Comparison of ENCODE assay signal across 10 cellular contexts in the genomic region with DNA sequence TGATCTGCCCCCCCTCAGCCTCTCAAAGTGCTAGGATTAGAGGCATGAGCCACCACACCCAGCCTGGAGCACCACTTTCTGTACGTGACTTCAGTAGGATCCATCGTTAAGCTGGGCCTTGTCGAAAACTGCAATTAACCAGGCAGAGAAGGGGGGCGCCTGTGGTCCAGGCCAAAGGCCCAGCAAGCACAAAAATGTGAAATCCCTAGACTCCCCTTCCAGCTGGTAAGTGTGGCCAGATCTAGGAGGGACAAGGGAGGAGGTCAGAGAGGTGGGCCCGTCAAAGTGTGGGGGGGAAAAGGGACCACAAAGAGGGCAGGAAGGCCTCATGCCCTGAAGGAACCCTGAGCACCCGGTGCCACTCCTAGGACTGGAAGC. TPM values are rescaled to one million over a fixed set of nuclear protein-coding genes. Genes with fewer than 3 reads are reported as not detected.
DNase-seq lines count a peak whose midpoint lies in the region; ATAC-seq, FAIRE-seq and TF ChIP-seq lines count a peak whose summit lies in the region.
"Had no signal": no experiment of that assay in that cellular context is flagged by ENCODE, and none has a peak within 500 bp of the region (broad histone marks: within the 10 kb centered on the region; RNA-seq: fewer than 3 reads in every experiment).

No MANE protein-coding gene starts in this region.

- H4K5ac ChIP-seq in IMR-90 (ENCODE audit: low read depth, low read length) = no peak overlapping the region

- no peak overlapping the region for H3K23ac ChIP-seq in IMR-90 (ENCODE audit: low read depth, low read length)

- H3K4me1 ChIP-seq in IMR-90 (ENCODE audit: control insufficient read depth, insufficient read depth, low read length) = no peaks in the 10 kb centered on the region
- H3K4me1 ChIP-seq in psoas muscle = peaks cover 6% of the 10 kb centered on the region
- H3K4me1 ChIP-seq in small intestine (ENCODE audit: control insufficient read depth in 2 of 2, insufficient read depth in 1 of 2, low read depth in 1 of 2, low read length in 1 of 2) = peaks cover 0 to 5% of the 10 kb centered on the region in 2 donors

- peak overlapping the region; percentile 77 for H2AFZ ChIP-seq in IMR-90 (replicated peaks; ENCODE audit: low read length, poor library complexity)

- no peak overlapping the region for H3K14ac ChIP-seq in IMR-90 (replicated peaks; ENCODE audit: low read depth, low read length)

- no peak for TF ChIP-seq CTCF in CD4-positive, alpha-beta T cell (IDR thresholded peaks at IDR 0.05)
- TF ChIP-seq CTCF in IMR-90 (conservative IDR thresholded peaks at IDR 0.05; ENCODE audit: low read depth, low read length) (no peak), glutamatergic neuron (IDR thresholded peaks at IDR 0.05; ENCODE audit: partially characterized antibody, unreplicated experiment) (no peak), psoas muscle (IDR thresholded peaks at IDR 0.05) (no peak)

- 33% methylated on average over 1 of the region's 6 CpGs; no CpG with 5 or more reads in 1 of the 2 experiments for WGBS in IMR-90 (ENCODE audit: extremely low coverage in 2 of 2, insufficient read length in 1 of 2), 2 experiments
- 84% methylated on average over 6 of the region's 6 CpGs for WGBS in psoas muscle, 3 donors
- WGBS in small intestine, 3 donors = 77 to 90% (median 85%) methylated on average over 6 of the region's 6 CpGs

- H3K4me3 Mint-ChIP-seq in CD4-positive, alpha-beta T cell = peak overlapping the region; percentile 20
- peak overlapping the region; percentile 87 for H3K4me3 Mint-ChIP-seq in glutamatergic neuron (ENCODE audit: unreplicated experiment)

- no peak for ATAC-seq in CD4-positive, alpha-beta T cell (ENCODE audit: poor library complexity)
- ATAC-seq in IMR-90 (ENCODE audit: low read depth) (no peak), psoas muscle (no peak), HG03442 (IDR thresholded peaks at IDR 0.05; ENCODE audit: unreplicated experiment) (no peak), HG03439 (IDR thresholded peaks at IDR 0.05; ENCODE audit: unreplicated experiment) (no peak)

- H2AK5ac ChIP-seq in IMR-90 (ENCODE audit: low read depth, low read length) = peak overlapping the region; percentile 60; the same call in 1 of the 2 replicates

- H3K4ac ChIP-seq in IMR-90 (ENCODE audit: low read depth, low read length) = no peak overlapping the region

- H3K27me3 ChIP-seq in CD4-positive, alpha-beta T cell (ENCODE audit: control insufficient read depth, insufficient read depth, low read length) = no peaks in the 10 kb centered on the region
- H3K27me3 ChIP-seq in IMR-90 (ENCODE audit: control insufficient read depth, insufficient read depth, low read length) = no peaks in the 10 kb centered on the region
- no peaks in the 10 kb centered on the region for H3K27me3 ChIP-seq in psoas muscle (ENCODE audit: insufficient read depth in 3 of 3, low read length in 2 of 3)
- H3K27me3 ChIP-seq in small intestine (ENCODE audit: control insufficient read depth in 2 of 2, insufficient read depth in 2 of 2, low read length in 2 of 2) = no peaks in the 10 kb centered on the region
- H3K27me3 ChIP-seq: MG63 had no signal

- DNase-seq in CD4-positive, alpha-beta T cell = peak in 1 of 10 experiments; percentile 35
- no peak for DNase-seq in IMR-90
- DNase-seq in glutamatergic neuron = no peak
- DNase-seq in psoas muscle = no peak
- DNase-seq in small intestine = no peak
- DNase-seq in dedifferentiated amniotic fluid mesenchymal stem cell (ENCODE audit: extremely low spot score) = no peak

- H3K9ac ChIP-seq in IMR-90 (ENCODE audit: low read depth, low read length) = no peak overlapping the region

- peaks cover 45% of the 10 kb centered on the region for H3K36me3 ChIP-seq in IMR-90 (ENCODE audit: control insufficient read depth, insufficient read depth, low read length)
- peaks cover 4 to 96% of the 10 kb centered on the region in 2 donors for H3K36me3 ChIP-seq in psoas muscle (ENCODE audit: insufficient read depth in 1 of 2, low read depth in 1 of 2)
- peaks cover 22% of the 10 kb centered on the region in 2 donors for H3K36me3 ChIP-seq in small intestine (ENCODE audit: control insufficient read depth in 2 of 2, insufficient read depth in 2 of 2, low read length in 2 of 2)

- H2AK9ac ChIP-seq in IMR-90 (replicated peaks; ENCODE audit: low read depth, low read length, poor library complexity) = peak overlapping the region; percentile 78

- POLR2A ChIA-PET in CD4-positive, alpha-beta T cell (lab: Charles Lee) = interaction anchor here (0.7 to 3.9 kb wide), 11 partner anchors 12 to 737 kb away, joined by 3 to 33 read pairs (median 12); a partner anchor contains a TSS
- POLR2A ChIA-PET in IMR-90 (lab: Charles Lee; ENCODE audit: unreplicated experiment) = no interaction called here

- peak overlapping the region; percentile 92 for H3K27ac Mint-ChIP-seq in CD4-positive, alpha-beta T cell
- H3K27ac Mint-ChIP-seq in glutamatergic neuron (ENCODE audit: unreplicated experiment) = no peak overlapping the region

- peaks cover 19% of the 10 kb centered on the region; the same call in 1 of the 2 replicates for H4K20me1 ChIP-seq in IMR-90 (ENCODE audit: insufficient read depth, low read length)

- no peak overlapping the region for H3K18ac ChIP-seq in IMR-90 (ENCODE audit: low read depth, low read length)

- TF ChIP-seq RAD21 in IMR-90 (IDR thresholded peaks at IDR 0.05; ENCODE audit: low read length) = no peak

- no peaks in the 10 kb centered on the region for H3K9me3 ChIP-seq in CD4-positive, alpha-beta T cell (ENCODE audit: control insufficient read depth, low read length)
- H3K9me3 ChIP-seq in IMR-90 (ENCODE audit: control insufficient read depth, insufficient read depth, low read length) (no peaks in the 10 kb centered on the region; the same call in 1 of the 2 replicates), psoas muscle (no peaks in the 10 kb centered on the region), small intestine (ENCODE audit: control insufficient read depth, low read depth) (no peaks in the 10 kb centered on the region)
- H3K9me3 ChIP-seq: MG63 had no signal

- no peak overlapping the region for H4K8ac ChIP-seq in IMR-90 (ENCODE audit: low read depth in 2 of 2, low read length in 2 of 2)

- CTCF ChIA-PET in CD4-positive, alpha-beta T cell (lab: Charles Lee) = interaction anchor here (0.6 to 11.4 kb wide), 6 partner anchors 10 to 269 kb away, joined by 3 to 93 read pairs (median 22); a partner anchor contains a TSS
- CTCF ChIA-PET in IMR-90 (lab: Yijun Ruan, JAX) = interaction anchor here (0.6 to 1.0 kb wide), 2 partner anchors 9 to 54 kb away, joined by 7 read pairs; no protein-coding TSS in a partner anchor

- H3K4me1 Mint-ChIP-seq in CD4-positive, alpha-beta T cell (ENCODE audit: low read depth) = peaks cover 33% of the 10 kb centered on the region
- H3K4me1 Mint-ChIP-seq in glutamatergic neuron (ENCODE audit: low read depth, unreplicated experiment) = no peaks in the 10 kb centered on the region

- no peak overlapping the region for H3K4me3 ChIP-seq in IMR-90 (ENCODE audit: insufficient read depth, low read depth, low read length)
- no peak overlapping the region for H3K4me3 ChIP-seq in psoas muscle
- H3K4me3 ChIP-seq in small intestine (ENCODE audit: low read depth in 1 of 2, low read length in 2 of 2) = no peak overlapping the region
- H3K4me3 ChIP-seq: MG63 had no signal

- no peak overlapping the region for H3K56ac ChIP-seq in IMR-90 (ENCODE audit: extremely low read depth, insufficient read depth, low read length)

- BruUV-seq in IMR-90 (replicated peaks; lab: Mats Ljungman, UMichigan) = no TSS peak

- TF ChIP-seq POLR2A in IMR-90 (IDR thresholded peaks at IDR 0.05; ENCODE audit: low read depth, low read length) = no peak

- intact Hi-C loops in CD4-positive, alpha-beta T cell (cut with DNase I, micrococcal nuclease) = no loop called here
- intact Hi-C loops in IMR-90 (cut with micrococcal nuclease) (no loop called here), psoas muscle (cut with DNase I) (loop anchor here in 1 of 2 donors (5.0 kb wide), 2 partner anchors 43 to 263 kb away; no protein-coding TSS in a partner anchor)

- H2BK15ac ChIP-seq in IMR-90 (ENCODE audit: low read depth, low read length) = no peak overlapping the region

- H3K27ac ChIP-seq in CD4-positive, alpha-beta T cell (ENCODE audit: low read depth, low read length) = peak overlapping the region; percentile 53
- H3K27ac ChIP-seq in IMR-90 (ENCODE audit: insufficient read depth, low read length) (no peak overlapping the region), psoas muscle (peak overlapping the region; percentile 66), small intestine (ENCODE audit: low read depth in 1 of 2, low read length in 1 of 2) (peak overlapping the region in 1 of 2 donors; percentile 57)

- H3K9me3 Mint-ChIP-seq in CD4-positive, alpha-beta T cell = no peaks in the 10 kb centered on the region
- H3K9me3 Mint-ChIP-seq in glutamatergic neuron (ENCODE audit: unreplicated experiment) = peaks cover 3% of the 10 kb centered on the region
- H3K9me3 Mint-ChIP-seq: T-cell had no signal

- peaks cover 0 to 12% of the 10 kb centered on the region in 2 experiments; a peak in 2 of 4 replicates for H3K79me1 ChIP-seq in IMR-90 (ENCODE audit: low read depth in 1 of 2, low read length in 2 of 2)

- H3K36me3 Mint-ChIP-seq in CD4-positive, alpha-beta T cell (ENCODE audit: low read depth) = peaks cover 97% of the 10 kb centered on the region
- H3K36me3 Mint-ChIP-seq in glutamatergic neuron (ENCODE audit: unreplicated experiment) = no peaks in the 10 kb centered on the region

- H4K91ac ChIP-seq in IMR-90 (ENCODE audit: insufficient read depth, low read depth, low read length) = no peak overlapping the region

- dilution Hi-C loops in IMR-90 (cut with HindIII; ENCODE audit: low sequenced_read_pairs, unreplicated experiment) = no loop called here

- no peak for FAIRE-seq in small intestine (lab: Jason Lieb, UNC)

- H3K4me2 ChIP-seq in IMR-90 (ENCODE audit: low read depth, low read length) = no peak overlapping the region

- H2BK20ac ChIP-seq in IMR-90 (ENCODE audit: low read depth, low read length) = no peak overlapping the region

- no peak overlapping the region for H2BK5ac ChIP-seq in IMR-90 (ENCODE audit: low read depth, low read length, poor library complexity, severe bottlenecking)

- no peak overlapping the region for H2BK120ac ChIP-seq in IMR-90 (ENCODE audit: low read depth, low read length)

- H3K27me3 Mint-ChIP-seq in CD4-positive, alpha-beta T cell = no peaks in the 10 kb centered on the region
- H3K27me3 Mint-ChIP-seq in glutamatergic neuron (ENCODE audit: unreplicated experiment) = peaks cover 2% of the 10 kb centered on the region
- H3K27me3 Mint-ChIP-seq: T-cell had no signal

- peaks cover 6% of the 10 kb centered on the region; the same call in 1 of the 2 replicates for H3K9me1 ChIP-seq in IMR-90 (ENCODE audit: insufficient read depth, low read length)

- in situ Hi-C loops in IMR-90 (cut with MboI; ENCODE audit: low sequenced_read_pairs) = no loop called here

RNA-seq across cellular contexts. Expression of a gene that starts 13.8 kb away (rescaled TPM):
- 100 to 1,000 TPM; 296 to 299 TPM for total RNA-seq in CD4-positive, alpha-beta T cell
- total RNA-seq in IMR-90 (2012; rRNA removed) (77.5 and 83.0 TPM in 2 replicates), glutamatergic neuron (ENCODE audit: unreplicated experiment) (103 TPM), psoas muscle (10 to 100 TPM; 14.8 to 32.4 (median 26.6) TPM)
- polyA plus RNA-seq in IMR-90 (2012; rRNA removed) (82.5 and 89.3 TPM in 2 replicates), psoas muscle (10 to 100 TPM; 38.7 to 93.0 (median 45.3) TPM), small intestine (100 to 1,000 TPM; 110 to 139 (median 139) TPM)
- 49.4 and 53.9 TPM in 2 replicates for polyA plus RNA-seq in IMR-90 (2012; cell fraction: cytosol; rRNA removed)
- polyA plus RNA-seq in IMR-90 (2012; cell fraction: nucleus; rRNA removed; ENCODE audit: low replicate concordance) = 436 and 719 TPM in 2 replicates

RNA-seq across cellular contexts. Expression of a gene that starts 24.1 kb away (rescaled TPM):
- 100 to 1,000 TPM; 745 to 751 TPM for total RNA-seq in CD4-positive, alpha-beta T cell
- total RNA-seq in IMR-90 (2012; rRNA removed) = 7.5 and 7.7 TPM in 2 replicates
- polyA plus RNA-seq in IMR-90 (2012; rRNA removed) = 14.6 and 15.0 TPM in 2 replicates
- 8.9 and 17.0 TPM in 2 replicates for polyA plus RNA-seq in IMR-90 (2012; cell fraction: cytosol; rRNA removed)
- 20.5 and 31.2 TPM in 2 replicates for polyA plus RNA-seq in IMR-90 (2012; cell fraction: nucleus; rRNA removed; ENCODE audit: low replicate concordance)
- total RNA-seq in glutamatergic neuron (ENCODE audit: unreplicated experiment) = 4.0 TPM
- 10 to 100 TPM; 20.8 to 57.6 (median 40.1) TPM for total RNA-seq in psoas muscle
- 10 to 100 TPM; 15.6 to 40.2 (median 28.5) TPM for polyA plus RNA-seq in psoas muscle
- 10 to 100 TPM; 13.6 to 51.6 (median 15.7) TPM for polyA plus RNA-seq in small intestine

RNA-seq across cellular contexts. Expression of a gene that starts 27.7 kb away (rescaled TPM):
- 100 to 1,000 TPM; 171 TPM for total RNA-seq in CD4-positive, alpha-beta T cell
- total RNA-seq in IMR-90 (2012; rRNA removed) (39.4 and 41.4 TPM in 2 replicates), glutamatergic neuron (ENCODE audit: unreplicated experiment) (117 TPM), psoas muscle (100 to 1,000 TPM in 2 of 4 donors, 10 to 100 TPM in 2; 61.1 to 136 (median 102) TPM)
- polyA plus RNA-seq in IMR-90 (2012; rRNA removed) (39.1 and 44.1 TPM in 2 replicates), psoas muscle (10 to 100 TPM; 40.7 to 69.2 (median 62.9) TPM), small intestine (10 to 100 TPM in 2 of 3 donors, 1 to 10 TPM in 1; 8.9 to 35.0 (median 27.8) TPM)
- polyA plus RNA-seq in IMR-90 (2012; cell fraction: cytosol; rRNA removed) = 58.6 and 63.1 TPM in 2 replicates
- polyA plus RNA-seq in IMR-90 (2012; cell fraction: nucleus; rRNA removed; ENCODE audit: low replicate concordance) = 50.6 and 92.0 TPM in 2 replicates

Comparison
In these comparisons a context has a peak if more than half of its experiments do, and no peak if none do; other contexts are left out.
1. RNA of a gene that starts 24.1 kb away (total RNA-seq): 745 to 751 TPM in CD4-positive, alpha-beta T cell; 20.8 to 57.6 TPM in psoas muscle, 7.5 to 7.7 TPM in IMR-90 and 4.0 TPM in glutamatergic neuron (single experiment); every median in the first group is over 10 times any median in the second.